Comparison of ENCODE assay signal across 1 cellular context in the genomic region with DNA sequence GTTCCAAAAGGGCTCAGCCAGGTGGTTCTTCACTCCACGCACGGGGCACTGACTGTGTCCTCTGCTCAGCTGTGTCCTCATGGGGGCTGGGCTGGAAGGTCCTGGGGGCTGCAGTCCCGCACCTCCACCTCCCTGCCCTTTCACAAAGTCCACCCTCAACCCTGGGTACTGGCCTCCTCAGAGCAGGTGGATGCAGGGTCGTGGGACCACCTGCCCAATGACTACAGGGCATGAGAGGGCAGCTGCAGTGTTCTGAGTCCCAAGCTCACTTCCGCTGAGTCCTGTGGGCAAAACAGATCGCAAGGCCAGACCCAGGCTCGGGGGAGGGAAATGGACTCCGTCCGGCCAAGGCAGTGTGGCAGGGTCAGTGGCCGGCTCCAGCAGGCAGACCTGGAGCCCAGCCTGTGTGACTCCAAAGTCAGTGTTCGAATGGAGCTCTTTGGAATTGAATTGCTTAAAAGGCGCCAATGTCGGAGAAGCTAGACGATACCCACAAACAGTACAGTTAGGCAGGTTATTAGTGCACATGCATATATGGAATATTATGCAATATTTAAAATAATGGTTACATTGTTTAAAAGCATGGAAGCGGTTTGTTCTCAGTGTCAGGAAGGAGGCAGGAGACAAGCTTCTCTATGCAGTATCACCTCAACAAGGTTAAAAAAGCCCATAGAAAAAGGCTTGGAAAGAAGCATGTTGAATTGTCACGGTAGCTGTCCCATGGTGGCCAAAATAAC.
TF ChIP-seq lines count a peak whose summit lies in the region.

No MANE protein-coding gene starts in this region.

TF ChIP-seq in HepG2, 621 proteins besides CTCF, POLR2A, EP300 and RAD21 (continued from another document and continues in another):
- TF ChIP-seq, protein P1, sequence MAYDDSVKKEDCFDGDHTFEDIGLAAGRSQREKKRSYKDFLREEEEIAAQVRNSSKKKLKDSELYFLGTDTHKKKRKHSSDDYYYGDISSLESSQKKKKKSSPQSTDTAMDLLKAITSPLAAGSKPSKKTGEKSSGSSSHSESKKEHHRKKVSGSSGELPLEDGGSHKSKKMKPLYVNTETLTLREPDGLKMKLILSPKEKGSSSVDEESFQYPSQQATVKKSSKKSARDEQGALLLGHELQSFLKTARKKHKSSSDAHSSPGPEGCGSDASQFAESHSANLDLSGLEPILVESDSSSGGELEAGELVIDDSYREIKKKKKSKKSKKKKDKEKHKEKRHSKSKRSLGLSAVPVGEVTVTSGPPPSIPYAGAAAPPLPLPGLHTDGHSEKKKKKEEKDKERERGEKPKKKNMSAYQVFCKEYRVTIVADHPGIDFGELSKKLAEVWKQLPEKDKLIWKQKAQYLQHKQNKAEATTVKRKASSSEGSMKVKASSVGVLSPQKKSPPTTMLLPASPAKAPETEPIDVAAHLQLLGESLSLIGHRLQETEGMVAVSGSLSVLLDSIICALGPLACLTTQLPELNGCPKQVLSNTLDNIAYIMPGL (CRISPR knock-in tag; IDR thresholded peaks at IDR 0.05; ENCODE audit: borderline replicate concordance in 1 of 2, low read depth in 1 of 2): 0 out of 4 replicates have a peak, but pooled peaks of 1 of the 2 experiments have one; percentile 20
- TF ChIP-seq MBD4 (IDR thresholded peaks at IDR 0.05; ENCODE audit: borderline replicate concordance, low read length) (no peak), FOXK1 (CRISPR knock-in tag; IDR thresholded peaks at IDR 0.05; ENCODE audit: borderline replicate concordance, low read depth) (peak; percentile 17; the same call in 1 of the 2 replicates), PCBP1 (IDR thresholded peaks at IDR 0.05; ENCODE audit: borderline replicate concordance, low read depth, low read length) (no peak), SOX13 (IDR thresholded peaks at IDR 0.05) (no peak), SOX13 (CRISPR knock-in tag; conservative IDR thresholded peaks at IDR 0.05 in 1 of 2, IDR thresholded peaks at IDR 0.05 in 1 of 2) (peak in 1 of 2 experiments; percentile 68; a peak in 2 of 4 replicates), HOXA9 (CRISPR knock-in tag; IDR thresholded peaks at IDR 0.05; ENCODE audit: borderline replicate concordance) (no peak), ZNF230 (CRISPR knock-in tag; IDR thresholded peaks at IDR 0.05) (peak; percentile 46; the same call in 1 of the 2 replicates), MLLT10 (CRISPR knock-in tag; IDR thresholded peaks at IDR 0.05) (no peak), FOXM1 (CRISPR knock-in tag; IDR thresholded peaks at IDR 0.05) (no peak), ATRX (CRISPR knock-in tag; IDR thresholded peaks at IDR 0.05; ENCODE audit: borderline replicate concordance) (no peak), MAF1 (CRISPR knock-in tag; IDR thresholded peaks at IDR 0.05; ENCODE audit: borderline replicate concordance) (no peak), ZNF619 (CRISPR knock-in tag; IDR thresholded peaks at IDR 0.05) (no peak), HNF4G (IDR thresholded peaks at IDR 0.05; ENCODE audit: borderline replicate concordance, low read depth, low read length) (no peak), HNF4G (CRISPR knock-in tag; IDR thresholded peaks at IDR 0.05; ENCODE audit: borderline replicate concordance, low read depth) (peak; percentile 36; the same call in 1 of the 2 replicates), ZNF589 (CRISPR knock-in tag; conservative IDR thresholded peaks at IDR 0.05) (no peak), SRSF9 (IDR thresholded peaks at IDR 0.05; ENCODE audit: borderline replicate concordance, insufficient read depth, low read depth, low read length, poor library complexity, severe bottlenecking) (no peak), TOE1 (CRISPR knock-in tag; IDR thresholded peaks at IDR 0.05) (no peak), HDAC6 (IDR thresholded peaks at IDR 0.05; ENCODE audit: low read depth, low read length) (no peak), ZSCAN21 (CRISPR knock-in tag; IDR thresholded peaks at IDR 0.05; ENCODE audit: borderline replicate concordance) (no peak; the same call in 1 of the 2 replicates), ZNF777 (CRISPR knock-in tag; IDR thresholded peaks at IDR 0.05) (no peak), MTA1 (CRISPR knock-in tag; IDR thresholded peaks at IDR 0.05; ENCODE audit: borderline replicate concordance) (peak; percentile 60; the same call in 1 of the 2 replicates), SOX6 (IDR thresholded peaks at IDR 0.05) (no peak), SOX6 (CRISPR knock-in tag; IDR thresholded peaks at IDR 0.05) (peak; percentile 56), ELF1 (CRISPR knock-in tag; IDR thresholded peaks at IDR 0.05) (no peak), ZNF776 (CRISPR knock-in tag; IDR thresholded peaks at IDR 0.05) (no peak), ZNF121 (CRISPR knock-in tag; IDR thresholded peaks at IDR 0.05) (peak; percentile 59), ZNF432 (CRISPR knock-in tag; IDR thresholded peaks at IDR 0.05; ENCODE audit: borderline replicate concordance) (no peak), POLR2AphosphoS2 (IDR thresholded peaks at IDR 0.05; ENCODE audit: low read depth, low read length) (no peak), PAX8 (CRISPR knock-in tag; IDR thresholded peaks at IDR 0.05; ENCODE audit: borderline replicate concordance) (no peak), ADNP (CRISPR knock-in tag; IDR thresholded peaks at IDR 0.05) (no peak)
- TF ChIP-seq, protein P2, sequence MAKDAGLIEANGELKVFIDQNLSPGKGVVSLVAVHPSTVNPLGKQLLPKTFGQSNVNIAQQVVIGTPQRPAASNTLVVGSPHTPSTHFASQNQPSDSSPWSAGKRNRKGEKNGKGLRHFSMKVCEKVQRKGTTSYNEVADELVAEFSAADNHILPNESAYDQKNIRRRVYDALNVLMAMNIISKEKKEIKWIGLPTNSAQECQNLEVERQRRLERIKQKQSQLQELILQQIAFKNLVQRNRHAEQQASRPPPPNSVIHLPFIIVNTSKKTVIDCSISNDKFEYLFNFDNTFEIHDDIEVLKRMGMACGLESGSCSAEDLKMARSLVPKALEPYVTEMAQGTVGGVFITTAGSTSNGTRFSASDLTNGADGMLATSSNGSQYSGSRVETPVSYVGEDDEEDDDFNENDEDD (CRISPR knock-in tag; IDR thresholded peaks at IDR 0.05; ENCODE audit: borderline replicate concordance): peak; percentile 62; the same call in 1 of the 2 replicates
- TF ChIP-seq, protein P3, sequence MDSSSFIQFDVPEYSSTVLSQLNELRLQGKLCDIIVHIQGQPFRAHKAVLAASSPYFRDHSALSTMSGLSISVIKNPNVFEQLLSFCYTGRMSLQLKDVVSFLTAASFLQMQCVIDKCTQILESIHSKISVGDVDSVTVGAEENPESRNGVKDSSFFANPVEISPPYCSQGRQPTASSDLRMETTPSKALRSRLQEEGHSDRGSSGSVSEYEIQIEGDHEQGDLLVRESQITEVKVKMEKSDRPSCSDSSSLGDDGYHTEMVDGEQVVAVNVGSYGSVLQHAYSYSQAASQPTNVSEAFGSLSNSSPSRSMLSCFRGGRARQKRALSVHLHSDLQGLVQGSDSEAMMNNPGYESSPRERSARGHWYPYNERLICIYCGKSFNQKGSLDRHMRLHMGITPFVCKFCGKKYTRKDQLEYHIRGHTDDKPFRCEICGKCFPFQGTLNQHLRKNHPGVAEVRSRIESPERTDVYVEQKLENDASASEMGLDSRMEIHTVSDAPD (CRISPR knock-in tag; IDR thresholded peaks at IDR 0.05): peak; percentile 50; the same call in 1 of the 2 replicates
- TF ChIP-seq, protein P4, sequence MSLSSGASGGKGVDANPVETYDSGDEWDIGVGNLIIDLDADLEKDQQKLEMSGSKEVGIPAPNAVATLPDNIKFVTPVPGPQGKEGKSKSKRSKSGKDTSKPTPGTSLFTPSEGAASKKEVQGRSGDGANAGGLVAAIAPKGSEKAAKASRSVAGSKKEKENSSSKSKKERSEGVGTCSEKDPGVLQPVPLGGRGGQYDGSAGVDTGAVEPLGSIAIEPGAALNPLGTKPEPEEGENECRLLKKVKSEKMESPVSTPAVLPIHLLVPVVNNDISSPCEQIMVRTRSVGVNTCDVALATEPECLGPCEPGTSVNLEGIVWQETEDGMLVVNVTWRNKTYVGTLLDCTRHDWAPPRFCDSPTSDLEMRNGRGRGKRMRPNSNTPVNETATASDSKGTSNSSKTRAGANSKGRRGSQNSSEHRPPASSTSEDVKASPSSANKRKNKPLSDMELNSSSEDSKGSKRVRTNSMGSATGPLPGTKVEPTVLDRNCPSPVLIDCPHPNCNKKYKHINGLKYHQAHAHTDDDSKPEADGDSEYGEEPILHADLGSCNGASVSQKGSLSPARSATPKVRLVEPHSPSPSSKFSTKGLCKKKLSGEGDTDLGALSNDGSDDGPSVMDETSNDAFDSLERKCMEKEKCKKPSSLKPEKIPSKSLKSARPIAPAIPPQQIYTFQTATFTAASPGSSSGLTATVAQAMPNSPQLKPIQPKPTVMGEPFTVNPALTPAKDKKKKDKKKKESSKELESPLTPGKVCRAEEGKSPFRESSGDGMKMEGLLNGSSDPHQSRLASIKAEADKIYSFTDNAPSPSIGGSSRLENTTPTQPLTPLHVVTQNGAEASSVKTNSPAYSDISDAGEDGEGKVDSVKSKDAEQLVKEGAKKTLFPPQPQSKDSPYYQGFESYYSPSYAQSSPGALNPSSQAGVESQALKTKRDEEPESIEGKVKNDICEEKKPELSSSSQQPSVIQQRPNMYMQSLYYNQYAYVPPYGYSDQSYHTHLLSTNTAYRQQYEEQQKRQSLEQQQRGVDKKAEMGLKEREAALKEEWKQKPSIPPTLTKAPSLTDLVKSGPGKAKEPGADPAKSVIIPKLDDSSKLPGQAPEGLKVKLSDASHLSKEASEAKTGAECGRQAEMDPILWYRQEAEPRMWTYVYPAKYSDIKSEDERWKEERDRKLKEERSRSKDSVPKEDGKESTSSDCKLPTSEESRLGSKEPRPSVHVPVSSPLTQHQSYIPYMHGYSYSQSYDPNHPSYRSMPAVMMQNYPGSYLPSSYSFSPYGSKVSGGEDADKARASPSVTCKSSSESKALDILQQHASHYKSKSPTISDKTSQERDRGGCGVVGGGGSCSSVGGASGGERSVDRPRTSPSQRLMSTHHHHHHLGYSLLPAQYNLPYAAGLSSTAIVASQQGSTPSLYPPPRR (CRISPR knock-in tag; IDR thresholded peaks at IDR 0.05; ENCODE audit: borderline replicate concordance): peak; percentile 64
- TF ChIP-seq, protein P5, sequence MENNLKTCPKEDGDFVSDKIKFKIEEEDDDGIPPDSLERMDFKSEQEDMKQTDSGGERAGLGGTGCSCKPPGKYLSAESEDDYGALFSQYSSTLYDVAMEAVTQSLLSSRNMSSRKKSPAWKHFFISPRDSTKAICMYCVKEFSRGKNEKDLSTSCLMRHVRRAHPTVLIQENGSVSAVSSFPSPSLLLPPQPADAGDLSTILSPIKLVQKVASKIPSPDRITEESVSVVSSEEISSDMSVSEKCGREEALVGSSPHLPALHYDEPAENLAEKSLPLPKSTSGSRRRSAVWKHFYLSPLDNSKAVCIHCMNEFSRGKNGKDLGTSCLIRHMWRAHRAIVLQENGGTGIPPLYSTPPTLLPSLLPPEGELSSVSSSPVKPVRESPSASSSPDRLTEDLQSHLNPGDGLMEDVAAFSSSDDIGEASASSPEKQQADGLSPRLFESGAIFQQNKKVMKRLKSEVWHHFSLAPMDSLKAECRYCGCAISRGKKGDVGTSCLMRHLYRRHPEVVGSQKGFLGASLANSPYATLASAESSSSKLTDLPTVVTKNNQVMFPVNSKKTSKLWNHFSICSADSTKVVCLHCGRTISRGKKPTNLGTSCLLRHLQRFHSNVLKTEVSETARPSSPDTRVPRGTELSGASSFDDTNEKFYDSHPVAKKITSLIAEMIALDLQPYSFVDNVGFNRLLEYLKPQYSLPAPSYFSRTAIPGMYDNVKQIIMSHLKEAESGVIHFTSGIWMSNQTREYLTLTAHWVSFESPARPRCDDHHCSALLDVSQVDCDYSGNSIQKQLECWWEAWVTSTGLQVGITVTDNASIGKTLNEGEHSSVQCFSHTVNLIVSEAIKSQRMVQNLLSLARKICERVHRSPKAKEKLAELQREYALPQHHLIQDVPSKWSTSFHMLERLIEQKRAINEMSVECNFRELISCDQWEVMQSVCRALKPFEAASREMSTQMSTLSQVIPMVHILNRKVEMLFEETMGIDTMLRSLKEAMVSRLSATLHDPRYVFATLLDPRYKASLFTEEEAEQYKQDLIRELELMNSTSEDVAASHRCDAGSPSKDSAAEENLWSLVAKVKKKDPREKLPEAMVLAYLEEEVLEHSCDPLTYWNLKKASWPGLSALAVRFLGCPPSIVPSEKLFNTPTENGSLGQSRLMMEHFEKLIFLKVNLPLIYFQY (CRISPR knock-in tag; IDR thresholded peaks at IDR 0.05; ENCODE audit: borderline replicate concordance): no peak
- TF ChIP-seq, protein P6, sequence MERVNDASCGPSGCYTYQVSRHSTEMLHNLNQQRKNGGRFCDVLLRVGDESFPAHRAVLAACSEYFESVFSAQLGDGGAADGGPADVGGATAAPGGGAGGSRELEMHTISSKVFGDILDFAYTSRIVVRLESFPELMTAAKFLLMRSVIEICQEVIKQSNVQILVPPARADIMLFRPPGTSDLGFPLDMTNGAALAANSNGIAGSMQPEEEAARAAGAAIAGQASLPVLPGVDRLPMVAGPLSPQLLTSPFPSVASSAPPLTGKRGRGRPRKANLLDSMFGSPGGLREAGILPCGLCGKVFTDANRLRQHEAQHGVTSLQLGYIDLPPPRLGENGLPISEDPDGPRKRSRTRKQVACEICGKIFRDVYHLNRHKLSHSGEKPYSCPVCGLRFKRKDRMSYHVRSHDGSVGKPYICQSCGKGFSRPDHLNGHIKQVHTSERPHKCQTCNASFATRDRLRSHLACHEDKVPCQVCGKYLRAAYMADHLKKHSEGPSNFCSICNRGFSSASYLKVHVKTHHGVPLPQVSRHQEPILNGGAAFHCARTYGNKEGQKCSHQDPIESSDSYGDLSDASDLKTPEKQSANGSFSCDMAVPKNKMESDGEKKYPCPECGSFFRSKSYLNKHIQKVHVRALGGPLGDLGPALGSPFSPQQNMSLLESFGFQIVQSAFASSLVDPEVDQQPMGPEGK (CRISPR knock-in tag; IDR thresholded peaks at IDR 0.05): peak; percentile 72
- TF ChIP-seq, protein P7, sequence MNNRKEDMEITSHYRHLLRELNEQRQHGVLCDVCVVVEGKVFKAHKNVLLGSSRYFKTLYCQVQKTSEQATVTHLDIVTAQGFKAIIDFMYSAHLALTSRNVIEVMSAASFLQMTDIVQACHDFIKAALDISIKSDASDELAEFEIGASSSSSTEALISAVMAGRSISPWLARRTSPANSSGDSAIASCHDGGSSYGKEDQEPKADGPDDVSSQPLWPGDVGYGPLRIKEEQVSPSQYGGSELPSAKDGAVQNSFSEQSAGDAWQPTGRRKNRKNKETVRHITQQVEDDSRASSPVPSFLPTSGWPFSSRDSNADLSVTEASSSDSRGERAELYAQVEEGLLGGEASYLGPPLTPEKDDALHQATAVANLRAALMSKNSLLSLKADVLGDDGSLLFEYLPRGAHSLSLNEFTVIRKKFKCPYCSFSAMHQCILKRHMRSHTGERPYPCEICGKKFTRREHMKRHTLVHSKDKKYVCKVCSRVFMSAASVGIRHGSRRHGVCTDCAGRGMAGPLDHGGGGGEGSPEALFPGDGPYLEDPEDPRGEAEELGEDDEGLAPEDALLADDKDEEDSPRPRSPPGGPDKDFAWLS (CRISPR knock-in tag; IDR thresholded peaks at IDR 0.05; ENCODE audit: borderline replicate concordance): no peak
- TF ChIP-seq, protein P8, sequence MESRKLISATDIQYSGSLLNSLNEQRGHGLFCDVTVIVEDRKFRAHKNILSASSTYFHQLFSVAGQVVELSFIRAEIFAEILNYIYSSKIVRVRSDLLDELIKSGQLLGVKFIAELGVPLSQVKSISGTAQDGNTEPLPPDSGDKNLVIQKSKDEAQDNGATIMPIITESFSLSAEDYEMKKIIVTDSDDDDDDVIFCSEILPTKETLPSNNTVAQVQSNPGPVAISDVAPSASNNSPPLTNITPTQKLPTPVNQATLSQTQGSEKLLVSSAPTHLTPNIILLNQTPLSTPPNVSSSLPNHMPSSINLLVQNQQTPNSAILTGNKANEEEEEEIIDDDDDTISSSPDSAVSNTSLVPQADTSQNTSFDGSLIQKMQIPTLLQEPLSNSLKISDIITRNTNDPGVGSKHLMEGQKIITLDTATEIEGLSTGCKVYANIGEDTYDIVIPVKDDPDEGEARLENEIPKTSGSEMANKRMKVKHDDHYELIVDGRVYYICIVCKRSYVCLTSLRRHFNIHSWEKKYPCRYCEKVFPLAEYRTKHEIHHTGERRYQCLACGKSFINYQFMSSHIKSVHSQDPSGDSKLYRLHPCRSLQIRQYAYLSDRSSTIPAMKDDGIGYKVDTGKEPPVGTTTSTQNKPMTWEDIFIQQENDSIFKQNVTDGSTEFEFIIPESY (CRISPR knock-in tag; IDR thresholded peaks at IDR 0.05): peak; percentile 71
